10 cellular contexts compared by ENCODE assay signal in the genomic region with DNA sequence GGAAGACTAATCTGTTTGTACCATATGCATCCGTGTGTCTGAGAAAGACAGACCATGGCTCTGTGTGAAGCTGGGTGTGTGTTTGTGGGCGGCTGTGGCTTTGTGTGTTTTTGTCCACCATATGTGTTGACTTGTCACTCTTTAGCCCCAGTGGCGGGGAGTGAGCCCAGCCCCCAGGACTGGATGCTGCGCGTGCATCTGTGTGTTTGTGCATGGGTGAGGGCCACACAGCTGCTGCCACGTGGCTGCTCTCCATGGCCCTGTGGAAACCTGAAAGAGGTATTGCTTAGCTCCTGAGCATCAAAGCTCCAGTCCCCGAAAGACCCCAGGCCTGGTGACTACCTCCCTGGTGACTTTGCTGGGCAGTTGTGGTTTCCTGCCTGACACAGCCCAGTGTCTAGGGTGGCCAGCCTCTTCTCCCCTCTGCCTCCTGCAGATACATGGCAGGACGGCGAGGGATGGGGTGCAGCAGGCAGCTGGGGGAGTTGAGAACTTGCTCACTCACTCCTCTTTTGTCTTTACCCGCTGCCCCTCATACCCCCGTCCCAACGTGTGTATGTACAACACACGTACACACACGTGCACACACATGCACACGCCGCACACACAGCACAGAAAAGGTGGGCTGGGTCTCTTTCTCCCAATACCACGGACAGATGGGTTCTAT. TPM values are rescaled to one million over a fixed set of nuclear protein-coding genes. Genes with fewer than 3 reads are reported as not detected.
A peak's percentile ranks its signal among the peaks of the same experiment; 100 is the strongest.
DNase-seq lines count a peak whose midpoint lies in the region; ATAC-seq and TF ChIP-seq lines count a peak whose summit lies in the region.
"Had no signal": no experiment of that assay in that cellular context is flagged by ENCODE, and none has a peak within 500 bp of the region (broad histone marks: within the 10 kb centered on the region; RNA-seq: fewer than 3 reads in every experiment).

No MANE protein-coding gene starts in this region.

- no peak overlapping the region for H3K9ac ChIP-seq in parathyroid adenoma

- no peak overlapping the region for H3K4me2 ChIP-seq in parathyroid adenoma (ENCODE audit: low read length)

- H2AFZ ChIP-seq in parathyroid adenoma = no peak overlapping the region

- no peak overlapping the region for H3K4me3 ChIP-seq in CD4-positive, alpha-beta memory T cell (ENCODE audit: low read length in 2 of 2)
- H3K4me3 ChIP-seq in SJCRH30 = peak overlapping the region; percentile 63
- H3K4me3 ChIP-seq in foreskin fibroblast (ENCODE audit: low read depth in 1 of 2, low read length in 2 of 2) = peak overlapping the region; percentile 4 to 23
- H3K4me3 ChIP-seq in parathyroid adenoma (ENCODE audit: low read depth, low read length) = peak overlapping the region; percentile 5

- H3K27ac Mint-ChIP-seq in CD4-positive, alpha-beta memory T cell = peak overlapping the region in 1 of 7 donors; percentile 20

- TF ChIP-seq CTCF in foreskin fibroblast (IDR thresholded peaks at IDR 0.05; ENCODE audit: low read depth, low read length) (no peak), parathyroid adenoma (IDR thresholded peaks at IDR 0.05) (no peak)

- intact Hi-C loops in CD4-positive, alpha-beta memory T cell (cut with micrococcal nuclease) = no loop called here

- H3K9me3 Mint-ChIP-seq in CD4-positive, alpha-beta memory T cell = no peaks in the 10 kb centered on the region

- POLR2A ChIA-PET in CD4-positive, alpha-beta memory T cell (lab: Charles Lee; ENCODE audit: partially characterized antibody) = no interaction called here

- H3K79me2 ChIP-seq in parathyroid adenoma = no peaks in the 10 kb centered on the region

- H3K27me3 Mint-ChIP-seq in CD4-positive, alpha-beta memory T cell = peaks cover 9 to 21% of the 10 kb centered on the region in 2 donors

- H3K4me1 Mint-ChIP-seq in CD4-positive, alpha-beta memory T cell = peaks cover 8 to 41% (median 16%) of the 10 kb centered on the region in 4 donors

- no peak for DNase-seq in CD4-positive, alpha-beta memory T cell
- DNase-seq in SJCRH30 (peak in 1 of 2 experiments; percentile 27), foreskin fibroblast (peak in 1 of 2 donors; percentile 36), NCI-H187 treated with DMSO at 0.1 percent for 48 hours (lab: John Stamatoyannopoulos, UW) (no peak)
- DNase-seq: activated CD4-positive, alpha-beta T cell treated with anti-CD3 and anti-CD28 coated beads for 48 hours; NCI-H2081 treated with DMSO at 0.1 percent for 48 hours had no signal

- H3K27ac ChIP-seq in CD4-positive, alpha-beta memory T cell (ENCODE audit: low read depth, low read length) = no peak overlapping the region
- H3K27ac ChIP-seq in SJCRH30 = peak overlapping the region; percentile 38; the same call in 1 of the 2 replicates
- no peak overlapping the region for H3K27ac ChIP-seq in parathyroid adenoma

- no peaks in the 10 kb centered on the region for H3K36me3 ChIP-seq in CD4-positive, alpha-beta memory T cell (ENCODE audit: insufficient read depth, low read length)
- peaks cover 8% of the 10 kb centered on the region for H3K36me3 ChIP-seq in SJCRH30
- H3K36me3 ChIP-seq in parathyroid adenoma (ENCODE audit: control insufficient read depth, insufficient read depth, low read length) = no peaks in the 10 kb centered on the region

- ATAC-seq in HG02571 (IDR thresholded peaks at IDR 0.05; ENCODE audit: unreplicated experiment) = no peak
- ATAC-seq in HG03159 (IDR thresholded peaks at IDR 0.05; ENCODE audit: unreplicated experiment) = no peak
- ATAC-seq in HG03025 (IDR thresholded peaks at IDR 0.05; ENCODE audit: low FRiP score, unreplicated experiment) = no peak

- no peaks in the 10 kb centered on the region for H3K36me3 Mint-ChIP-seq in CD4-positive, alpha-beta memory T cell

- H3K27me3 ChIP-seq in CD4-positive, alpha-beta memory T cell (ENCODE audit: insufficient read depth, low read length) = peaks cover 3% of the 10 kb centered on the region
- no peaks in the 10 kb centered on the region for H3K27me3 ChIP-seq in SJCRH30
- no peaks in the 10 kb centered on the region for H3K27me3 ChIP-seq in parathyroid adenoma (ENCODE audit: control insufficient read depth, insufficient read depth, low read length)

- CTCF ChIA-PET in CD4-positive, alpha-beta memory T cell (lab: Charles Lee; ENCODE audit: partially characterized antibody) = no interaction called here

- peaks cover 16% of the 10 kb centered on the region for H3K4me1 ChIP-seq in CD4-positive, alpha-beta memory T cell (ENCODE audit: insufficient read depth, low read length)
- H3K4me1 ChIP-seq in SJCRH30 (peaks cover 33% of the 10 kb centered on the region; the same call in 1 of the 2 replicates), parathyroid adenoma (peaks cover 11% of the 10 kb centered on the region)

- H3K9me3 ChIP-seq in CD4-positive, alpha-beta memory T cell (ENCODE audit: control insufficient read depth in 1 of 2, low read length in 2 of 2) = no peaks in the 10 kb centered on the region
- H3K9me3 ChIP-seq in SJCRH30 (replicated peaks) (no peaks in the 10 kb centered on the region), parathyroid adenoma (ENCODE audit: control insufficient read depth, low read length) (no peaks in the 10 kb centered on the region)

- peak overlapping the region; percentile 31 to 81 (median 64) for H3K4me3 Mint-ChIP-seq in CD4-positive, alpha-beta memory T cell

RNA-seq across cellular contexts. Expression of gene EPHB3, which starts 6.5 kb away (rescaled TPM):
- under 1 TPM; 0.29 to 0.67 TPM for total RNA-seq in CD4-positive, alpha-beta memory T cell
- polyA plus RNA-seq in CD4-positive, alpha-beta memory T cell = under 1 TPM; 0.04 to 0.79 TPM
- total RNA-seq in SJCRH30 (2014; rRNA removed; shearing (Covaris generic)) = 16.4 and 16.6 TPM in 2 replicates

Comparison
In these comparisons a context has a peak if more than half of its experiments do, and no peak if none do; other contexts are left out.
1. H3K4me3 ChIP-seq: peak in SJCRH30 (single experiment), foreskin fibroblast (2 of 2) and parathyroid adenoma (single experiment); none in CD4-positive, alpha-beta memory T cell (0 of 2).
2. RNA of gene EPHB3, which starts 6.5 kb away (total RNA-seq): 16.4 to 16.6 TPM in SJCRH30; 0.29 to 0.67 TPM in CD4-positive, alpha-beta memory T cell; every median in the first group is over 10 times any median in the second.